Comparison of ENCODE assay signal across 11 cellular contexts in genomic region chr18:61400714-61401113, GRCh38.
DNase-seq lines count a peak whose midpoint lies in the region; ATAC-seq, FAIRE-seq and TF ChIP-seq lines count a peak whose summit lies in the region.
"Had no signal": no experiment of that assay in that cellular context is flagged by ENCODE, and none has a peak within 500 bp of the region (broad histone marks: within the 10 kb centered on the region; RNA-seq: fewer than 3 reads in every experiment).

No MANE protein-coding gene starts in this region.

- H3K27me3 Mint-ChIP-seq in chondrocyte (ENCODE audit: low read depth) (no peaks in the 10 kb centered on the region), neural crest cell (ENCODE audit: low read depth) (no peaks in the 10 kb centered on the region)

- FAIRE-seq in GM19239 (lab: Jason Lieb, UNC), result no peak

- no peak for ATAC-seq in stimulated activated naive CD8-positive, alpha-beta T cell treated with anti-CD3 and anti-CD28 coated beads, Interleukin-15, Interleukin-2, amounts not matched to agents 100 U/mL and 50 U/mL, for 24 hours

- TF ChIP-seq CTCF in chondrocyte (IDR thresholded peaks at IDR 0.05) (no peak), neural crest cell (conservative IDR thresholded peaks at IDR 0.05) (no peak)

- H3K36me3 Mint-ChIP-seq in chondrocyte (ENCODE audit: low read depth), result no peaks in the 10 kb centered on the region
- H3K36me3 Mint-ChIP-seq in neural crest cell (ENCODE audit: low read depth), result no peaks in the 10 kb centered on the region
- H3K36me3 Mint-ChIP-seq: activated naive CD4-positive, alpha-beta T cell treated with anti-CD3 and anti-CD28 coated beads, Interleukin-2, amount 50 U/mL, for 24 hours had no signal

- H3K27ac Mint-ChIP-seq in chondrocyte (ENCODE audit: unreplicated experiment) (peak overlapping the region; percentile 34), neural crest cell (ENCODE audit: unreplicated experiment) (peak overlapping the region; percentile 90)
- H3K27ac Mint-ChIP-seq: activated naive CD4-positive, alpha-beta T cell treated with anti-CD3 and anti-CD28 coated beads, Interleukin-2, amount 50 U/mL, for 24 hours; CD4-positive, alpha-beta T cell had no signal

- H3K4me1 Mint-ChIP-seq in chondrocyte (ENCODE audit: low read depth), result peaks cover 28% of the 10 kb centered on the region
- peaks cover 21% of the 10 kb centered on the region for H3K4me1 Mint-ChIP-seq in neural crest cell
- H3K4me1 Mint-ChIP-seq: activated naive CD4-positive, alpha-beta T cell treated with anti-CD3 and anti-CD28 coated beads, Interleukin-2, amount 50 U/mL, for 24 hours had no signal

- peak; percentile 53 for DNase-seq in Daoy (ENCODE audit: low read depth)
- peak; percentile 38 for DNase-seq in MV-4-11 (lab: John Stamatoyannopoulos, UW)
- DNase-seq in chondrocyte (ENCODE audit: low spot score), result no peak
- no peak for DNase-seq in neural crest cell (ENCODE audit: low read depth, low spot score)
- no peak for DNase-seq in NCI-H1436 treated with DMSO at 0.1 percent for 48 hours (lab: John Stamatoyannopoulos, UW)
- DNase-seq in GM19239 (ENCODE audit: insufficient read length, low spot score), result no peak
- DNase-seq in NCI-H82 (lab: John Stamatoyannopoulos, UW), result no peak
- no peak for DNase-seq in stimulated activated naive CD8-positive, alpha-beta T cell treated with anti-CD3 and anti-CD28 coated beads, Interleukin-15, Interleukin-2, amounts not matched to agents 100 U/mL and 50 U/mL, for 24 hours
- DNase-seq: CD4-positive, alpha-beta T cell; NCI-H1930 had no signal

- H3K4me3 Mint-ChIP-seq in chondrocyte (ENCODE audit: unreplicated experiment) (no peak overlapping the region), neural crest cell (no peak overlapping the region)
- H3K4me3 Mint-ChIP-seq: activated naive CD4-positive, alpha-beta T cell treated with anti-CD3 and anti-CD28 coated beads, Interleukin-2, amount 50 U/mL, for 24 hours; CD4-positive, alpha-beta T cell had no signal

- H3K9me3 Mint-ChIP-seq in chondrocyte (ENCODE audit: low read depth) (no peaks in the 10 kb centered on the region), neural crest cell (peaks cover 6% of the 10 kb centered on the region)
- H3K9me3 Mint-ChIP-seq: activated naive CD4-positive, alpha-beta T cell treated with anti-CD3 and anti-CD28 coated beads, Interleukin-2, amount 50 U/mL, for 24 hours had no signal

Comparison
In these comparisons a context has a peak if more than half of its experiments do, and no peak if none do; other contexts are left out.
1. DNase-seq: peak in Daoy (single experiment) and MV-4-11 (single experiment); none in chondrocyte (single experiment), neural crest cell (single experiment), NCI-H1436 treated with DMSO at 0.1 percent for 48 hours (single experiment), GM19239 (single experiment), NCI-H82 (single experiment) and stimulated activated naive CD8-positive, alpha-beta T cell treated with anti-CD3 and anti-CD28 coated beads, Interleukin-15, Interleukin-2, amounts not matched to agents 100 U/mL and 50 U/mL, for 24 hours (single experiment).